In the genomic region with DNA sequence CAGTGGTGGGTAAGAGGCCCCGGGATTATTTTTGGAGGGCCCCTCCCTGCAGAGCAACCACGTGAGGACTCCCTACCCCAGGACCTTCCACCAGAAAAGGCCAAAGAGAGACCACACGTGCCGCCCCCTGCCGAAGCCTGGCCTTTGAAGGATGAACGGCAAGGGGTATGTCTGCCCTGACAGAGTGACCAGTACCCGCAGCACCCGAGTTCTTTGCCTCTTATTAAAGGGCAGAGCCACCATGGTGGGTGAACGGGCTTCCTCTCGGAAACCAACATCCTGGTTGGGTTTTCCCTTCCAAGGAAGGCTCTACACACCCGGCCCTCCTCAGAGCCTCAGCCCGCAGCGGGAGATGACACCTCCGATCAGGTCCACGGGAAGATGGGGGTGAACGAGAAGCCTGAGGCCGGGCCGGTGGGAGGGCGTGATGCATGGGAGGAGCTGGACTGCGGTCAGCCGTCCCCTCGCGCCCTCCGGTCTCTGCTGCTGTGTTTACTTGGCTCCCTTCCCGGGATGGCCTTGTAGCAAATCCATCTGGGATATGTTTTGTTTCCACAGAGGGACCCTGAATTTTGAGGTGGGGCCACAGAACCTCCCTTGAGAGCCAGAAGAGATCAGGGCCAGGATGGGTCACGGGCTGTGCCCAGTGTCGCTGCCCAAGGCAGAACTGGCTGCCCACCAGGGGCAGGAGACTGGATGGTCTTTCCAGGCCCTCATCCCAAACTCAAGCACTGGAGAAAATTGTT, we compare ENCODE assay signal across 1 cellular context.
TF ChIP-seq lines count a peak whose summit lies in the region.

No MANE protein-coding gene starts in this region.

TF ChIP-seq in IMR-90, 13 proteins besides CTCF, POLR2A, EP300 and RAD21:
- TF ChIP-seq ELK1 (IDR thresholded peaks at IDR 0.05; ENCODE audit: borderline replicate concordance, low read depth, low read length) (no peak), SMC3 (IDR thresholded peaks at IDR 0.05; ENCODE audit: low read depth, low read length) (no peak), RCOR1 (IDR thresholded peaks at IDR 0.05; ENCODE audit: insufficient replicate concordance, low read length) (no peak), BHLHE40 (IDR thresholded peaks at IDR 0.05; ENCODE audit: low read depth, low read length) (no peak), CEBPB (IDR thresholded peaks at IDR 0.05; ENCODE audit: low read depth, low read length) (no peak), MAFK (IDR thresholded peaks at IDR 0.05; ENCODE audit: low read depth, low read length) (no peak), NFE2L2 (IDR thresholded peaks at IDR 0.05; ENCODE audit: low read depth, low read length) (no peak), RFX5 (IDR thresholded peaks at IDR 0.05; ENCODE audit: low read depth, low read length) (no peak), MXI1 (IDR thresholded peaks at IDR 0.05; ENCODE audit: borderline replicate concordance, low read depth, low read length) (no peak), FOS (IDR thresholded peaks at IDR 0.05; ENCODE audit: low read depth, low read length) (no peak), CHD1 (IDR thresholded peaks at IDR 0.05; ENCODE audit: low read depth, low read length) (no peak), MAZ (IDR thresholded peaks at IDR 0.05; ENCODE audit: borderline replicate concordance, low read depth, low read length) (no peak)
- TF ChIP-seq, protein P1, sequence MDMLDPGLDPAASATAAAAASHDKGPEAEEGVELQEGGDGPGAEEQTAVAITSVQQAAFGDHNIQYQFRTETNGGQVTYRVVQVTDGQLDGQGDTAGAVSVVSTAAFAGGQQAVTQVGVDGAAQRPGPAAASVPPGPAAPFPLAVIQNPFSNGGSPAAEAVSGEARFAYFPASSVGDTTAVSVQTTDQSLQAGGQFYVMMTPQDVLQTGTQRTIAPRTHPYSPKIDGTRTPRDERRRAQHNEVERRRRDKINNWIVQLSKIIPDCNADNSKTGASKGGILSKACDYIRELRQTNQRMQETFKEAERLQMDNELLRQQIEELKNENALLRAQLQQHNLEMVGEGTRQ (IDR thresholded peaks at IDR 0.05; ENCODE audit: low read depth, low read length): no peak
